ENCODE assay signal across 17 cellular contexts in genomic region chr5:180133060-180133459, GRCh38.
DNase-seq lines count a peak whose midpoint lies in the region; ATAC-seq and TF ChIP-seq lines count a peak whose summit lies in the region.
"Had no signal": no experiment of that assay in that cellular context is flagged by ENCODE, and none has a peak within 500 bp of the region (broad histone marks: within the 10 kb centered on the region; RNA-seq: fewer than 3 reads in every experiment).

No MANE protein-coding gene starts in this region.

- no peak overlapping the region for H3K4me3 ChIP-seq in stomach
- H3K4me3 ChIP-seq: HAP-1, PC-9 had no signal

- ATAC-seq in stimulated activated memory B cell treated with anti-CD40 and anti-IgM and Interleukin-4, amounts not matched to agents 10 μg/mL and 1 μg/mL and 100 μg/mL, for 72 hours = no peak

- no peak overlapping the region for H3K4me3 Mint-ChIP-seq in activated T-helper 2 cell treated with anti-CD3 and anti-CD28 coated beads, Interferon-gamma antibody, Interleukin-2, Interleukin-4, amounts not matched to agents 10 μg/mL and 5 μg/mL and 100 μg/mL, durations not matched to agents 14 hours and 24 hours and 36 hours (ENCODE audit: low read depth)
- no peak overlapping the region for H3K4me3 Mint-ChIP-seq in stimulated activated memory B cell treated with anti-CD40 and anti-IgM and Interleukin-4, amounts not matched to agents 10 μg/mL and 1 μg/mL and 100 μg/mL, for 72 hours

- TF ChIP-seq CTCF in stomach (IDR thresholded peaks at IDR 0.05) = no peak

- H3K27ac ChIP-seq in stomach = no peak overlapping the region
- H3K27ac ChIP-seq: PC-9 had no signal

- no peaks in the 10 kb centered on the region for H3K4me1 ChIP-seq in stomach
- H3K4me1 ChIP-seq: HAP-1 had no signal

- WGBS in stomach, 5 donors = 81 to 86% (median 86%) methylated on average over 5 to 9 of the region's 9 CpGs

- no peak for TF ChIP-seq EP300 in stomach (IDR thresholded peaks at IDR 0.05)

- peaks cover 6% of the 10 kb centered on the region for H3K9me3 Mint-ChIP-seq in activated T-helper 2 cell treated with anti-CD3 and anti-CD28 coated beads, Interferon-gamma antibody, Interleukin-2, Interleukin-4, amounts not matched to agents 10 μg/mL and 5 μg/mL and 100 μg/mL, durations not matched to agents 14 hours and 24 hours and 36 hours
- H3K9me3 Mint-ChIP-seq in stimulated activated memory B cell treated with anti-CD40 and anti-IgM and Interleukin-4, amounts not matched to agents 10 μg/mL and 1 μg/mL and 100 μg/mL, for 72 hours = peaks cover 4% of the 10 kb centered on the region

- H3K9me3 ChIP-seq in stomach = no peaks in the 10 kb centered on the region
- H3K9me3 ChIP-seq: HAP-1 had no signal

- peaks cover 0 to 33% (median 6%) of the 10 kb centered on the region in 3 donors for H3K27me3 ChIP-seq in stomach

- H3K36me3 Mint-ChIP-seq in activated T-helper 2 cell treated with anti-CD3 and anti-CD28 coated beads, Interferon-gamma antibody, Interleukin-2, Interleukin-4, amounts not matched to agents 10 μg/mL and 5 μg/mL and 100 μg/mL, durations not matched to agents 14 hours and 24 hours and 36 hours (ENCODE audit: low read depth) = no peaks in the 10 kb centered on the region
- no peaks in the 10 kb centered on the region for H3K36me3 Mint-ChIP-seq in stimulated activated memory B cell treated with anti-CD40 and anti-IgM and Interleukin-4, amounts not matched to agents 10 μg/mL and 1 μg/mL and 100 μg/mL, for 72 hours

- intact Hi-C loops in activated T-helper 2 cell treated with anti-CD3 and anti-CD28 coated beads, Interferon-gamma antibody, Interleukin-2, Interleukin-4, amounts not matched to agents 10 μg/mL and 5 μg/mL and 100 μg/mL, durations not matched to agents 14 hours and 24 hours and 36 hours (cut with micrococcal nuclease) = loop anchor here (10.0 kb wide), 1 partner anchor 162 kb away; the partner anchor contains the start of gene MAPK9
- intact Hi-C loops in stomach (cut with DNase I; ENCODE audit: low total_unique reads) = no loop called here

- DNase-seq in activated effector memory CD4-positive, alpha-beta T cell treated with anti-CD3 and anti-CD28 coated beads, Interleukin-2, amount 50 U/mL, for 16 hours = peak; percentile 46
- DNase-seq in activated effector memory CD4-positive, alpha-beta T cell treated with Interleukin-2 at 50 U/mL for 16 hours = no peak
- peak; percentile 5 for DNase-seq in activated T-helper 2 cell treated with anti-CD3 and anti-CD28 coated beads, Interferon-gamma antibody, Interleukin-2, Interleukin-4, amounts not matched to agents 10 μg/mL and 5 μg/mL and 100 μg/mL, durations not matched to agents 14 hours and 24 hours and 36 hours (ENCODE audit: low spot score)
- DNase-seq in mesenteric fat pad (ENCODE audit: low spot score) = peak; percentile 67
- DNase-seq in stomach = peak; percentile 20
- DNase-seq in NCI-H187 (lab: John Stamatoyannopoulos, UW) = no peak
- no peak for DNase-seq in A172 (ENCODE audit: low spot score)
- DNase-seq: C1 segment of cervical spinal cord, COR-L47, KBM-7, NCI-H1048, NCI-H1694 treated with DMSO at 0.1 percent for 48 hours, NCI-H2171, NCI-H774, PC-9 had no signal

- H3K36me3 ChIP-seq in stomach = no peaks in the 10 kb centered on the region
- H3K36me3 ChIP-seq: HAP-1 had no signal

- no peak overlapping the region for H3K27ac Mint-ChIP-seq in activated T-helper 2 cell treated with anti-CD3 and anti-CD28 coated beads, Interferon-gamma antibody, Interleukin-2, Interleukin-4, amounts not matched to agents 10 μg/mL and 5 μg/mL and 100 μg/mL, durations not matched to agents 14 hours and 24 hours and 36 hours
- no peak overlapping the region for H3K27ac Mint-ChIP-seq in stimulated activated memory B cell treated with anti-CD40 and anti-IgM and Interleukin-4, amounts not matched to agents 10 μg/mL and 1 μg/mL and 100 μg/mL, for 72 hours

- no peaks in the 10 kb centered on the region for H3K27me3 Mint-ChIP-seq in activated T-helper 2 cell treated with anti-CD3 and anti-CD28 coated beads, Interferon-gamma antibody, Interleukin-2, Interleukin-4, amounts not matched to agents 10 μg/mL and 5 μg/mL and 100 μg/mL, durations not matched to agents 14 hours and 24 hours and 36 hours (ENCODE audit: low read depth)
- H3K27me3 Mint-ChIP-seq in stimulated activated memory B cell treated with anti-CD40 and anti-IgM and Interleukin-4, amounts not matched to agents 10 μg/mL and 1 μg/mL and 100 μg/mL, for 72 hours = peaks cover 16% of the 10 kb centered on the region

- peaks cover 8% of the 10 kb centered on the region for H3K4me1 Mint-ChIP-seq in activated T-helper 2 cell treated with anti-CD3 and anti-CD28 coated beads, Interferon-gamma antibody, Interleukin-2, Interleukin-4, amounts not matched to agents 10 μg/mL and 5 μg/mL and 100 μg/mL, durations not matched to agents 14 hours and 24 hours and 36 hours (ENCODE audit: low read depth)
- no peaks in the 10 kb centered on the region for H3K4me1 Mint-ChIP-seq in stimulated activated memory B cell treated with anti-CD40 and anti-IgM and Interleukin-4, amounts not matched to agents 10 μg/mL and 1 μg/mL and 100 μg/mL, for 72 hours

- no peak for TF ChIP-seq POLR2A in stomach (IDR thresholded peaks at IDR 0.05)

Comparison
In these comparisons a context has a peak if more than half of its experiments do, and no peak if none do; other contexts are left out.
1. DNase-seq: peak in activated effector memory CD4-positive, alpha-beta T cell treated with anti-CD3 and anti-CD28 coated beads, Interleukin-2, amount 50 U/mL, for 16 hours (single experiment), activated T-helper 2 cell treated with anti-CD3 and anti-CD28 coated beads, Interferon-gamma antibody, Interleukin-2, Interleukin-4, amounts not matched to agents 10 μg/mL and 5 μg/mL and 100 μg/mL, durations not matched to agents 14 hours and 24 hours and 36 hours (single experiment), mesenteric fat pad (single experiment) and stomach (single experiment); none in activated effector memory CD4-positive, alpha-beta T cell treated with Interleukin-2 at 50 U/mL for 16 hours (single experiment), NCI-H187 (0 of 2) and A172 (single experiment).